1 cellular context compared by ENCODE assay signal in genomic region chr3:49026536-49026935, GRCh38.
TF ChIP-seq lines count a peak whose summit lies in the region.

No MANE protein-coding gene starts in this region.

TF ChIP-seq in GM23338, 12 proteins besides CTCF, POLR2A, EP300 and RAD21:
- TF ChIP-seq POLR2AphosphoS5 (IDR thresholded peaks at IDR 0.05; ENCODE audit: low read depth) (0 out of 2 replicates have a peak, but pooled peaks have one; percentile 12), JUNB (IDR thresholded peaks at IDR 0.05; ENCODE audit: unreplicated experiment) (no peak)
TF ChIP-seq in GM23338: peak in this region for 1.
